ENCODE assay signal across 15 cellular contexts in genomic region chr9:14323969-14324366, GRCh38. TPM values are rescaled to one million over a fixed set of nuclear protein-coding genes. Genes with fewer than 3 reads are reported as not detected.
DNase-seq lines count a peak whose midpoint lies in the region; ATAC-seq and TF ChIP-seq lines count a peak whose summit lies in the region.
"Had no signal": no experiment of that assay in that cellular context is flagged by ENCODE, and none has a peak within 500 bp of the region (broad histone marks: within the 10 kb centered on the region; RNA-seq: fewer than 3 reads in every experiment).

No MANE protein-coding gene starts in this region.

- DNase-seq in activated CD4-positive, alpha-beta memory T cell treated with anti-CD3 and anti-CD28 coated beads, Interleukin-2, amount 10 ng/mL, durations not matched to agents 7 days and 5 days = no peak
- no peak for DNase-seq in activated CD4-positive, alpha-beta memory T cell treated with anti-CD3 and anti-CD28 coated beads for 36 hours
- DNase-seq in PC-3 (no peak), inferior parietal cortex (ENCODE audit: extremely low spot score) (peak; percentile 20), type B pancreatic cell (ENCODE audit: extremely low spot score, unreplicated experiment) (no peak), iPS-NIHi7 (ENCODE audit: extremely low spot score) (no peak), SIG-M5 (lab: John Stamatoyannopoulos, UW) (no peak)
- no peak for DNase-seq in activated CD4-positive, CD25-positive, alpha-beta regulatory T cell treated with anti-CD3 and anti-CD28 coated beads, Interleukin-2, amount 50 U/mL, for 72 hours
- DNase-seq: effector memory CD4-positive, alpha-beta T cell; glutamatergic neuron; H9; NCI-H1105 treated with DMSO at 0.1 percent for 48 hours had no signal

- H3F3A ChIP-seq in PC-3 (ENCODE audit: low read length, unreplicated experiment) = peaks cover 6% of the 10 kb centered on the region

- BruUV-seq in PC-3 (replicated peaks; lab: Mats Ljungman, UMichigan) = no TSS peak

- H3K36me3 Mint-ChIP-seq in activated CD4-positive, alpha-beta memory T cell treated with anti-CD3 and anti-CD28 coated beads, Interleukin-2, amount 10 ng/mL, durations not matched to agents 7 days and 5 days (ENCODE audit: low read depth) = no peaks in the 10 kb centered on the region
- H3K36me3 Mint-ChIP-seq in activated CD4-positive, alpha-beta memory T cell treated with anti-CD3 and anti-CD28 coated beads for 36 hours = no peaks in the 10 kb centered on the region
- no peaks in the 10 kb centered on the region for H3K36me3 Mint-ChIP-seq in type B pancreatic cell

- no peak for ATAC-seq in PC-3
- ATAC-seq: HepG2 had no signal

- H3K27me3 Mint-ChIP-seq in activated CD4-positive, alpha-beta memory T cell treated with anti-CD3 and anti-CD28 coated beads, Interleukin-2, amount 10 ng/mL, durations not matched to agents 7 days and 5 days = peaks cover 56% of the 10 kb centered on the region
- peaks cover 27% of the 10 kb centered on the region for H3K27me3 Mint-ChIP-seq in activated CD4-positive, alpha-beta memory T cell treated with anti-CD3 and anti-CD28 coated beads for 36 hours
- H3K27me3 Mint-ChIP-seq in type B pancreatic cell = peaks cover 5% of the 10 kb centered on the region

- H3K27ac ChIP-seq in PC-3 (ENCODE audit: low read length) = no peak overlapping the region

- H3K27me3 ChIP-seq in PC-3 (ENCODE audit: low read length) = no peaks in the 10 kb centered on the region

- no peaks in the 10 kb centered on the region for H3K9me3 ChIP-seq in PC-3 (ENCODE audit: low read length)

- no peak overlapping the region for H3K4me3 ChIP-seq in PC-3 (ENCODE audit: low read length)
- H3K4me3 ChIP-seq: lung had no signal

- H3K4me2 ChIP-seq in PC-3 (ENCODE audit: low read length) = peak overlapping the region; percentile 97

- no peaks in the 10 kb centered on the region for H3K9me3 Mint-ChIP-seq in activated CD4-positive, alpha-beta memory T cell treated with anti-CD3 and anti-CD28 coated beads, Interleukin-2, amount 10 ng/mL, durations not matched to agents 7 days and 5 days
- no peaks in the 10 kb centered on the region for H3K9me3 Mint-ChIP-seq in activated CD4-positive, alpha-beta memory T cell treated with anti-CD3 and anti-CD28 coated beads for 36 hours
- H3K9me3 Mint-ChIP-seq in type B pancreatic cell = no peaks in the 10 kb centered on the region
- H3K9me3 Mint-ChIP-seq: H9 had no signal

- H3K79me2 ChIP-seq in PC-3 (ENCODE audit: low read length) = peaks cover 22% of the 10 kb centered on the region

- peaks cover 26% of the 10 kb centered on the region for H3K4me1 Mint-ChIP-seq in activated CD4-positive, alpha-beta memory T cell treated with anti-CD3 and anti-CD28 coated beads, Interleukin-2, amount 10 ng/mL, durations not matched to agents 7 days and 5 days
- peaks cover 23% of the 10 kb centered on the region for H3K4me1 Mint-ChIP-seq in activated CD4-positive, alpha-beta memory T cell treated with anti-CD3 and anti-CD28 coated beads for 36 hours (ENCODE audit: low read depth)
- peaks cover 23% of the 10 kb centered on the region for H3K4me1 Mint-ChIP-seq in type B pancreatic cell (ENCODE audit: unreplicated experiment)

- no peaks in the 10 kb centered on the region for H3K9me2 ChIP-seq in PC-3 (replicated peaks; ENCODE audit: low read length)

- H3K36me3 ChIP-seq in PC-3 (ENCODE audit: low read depth, low read length) = no peaks in the 10 kb centered on the region

- H2AFZ ChIP-seq in PC-3 (ENCODE audit: low read length) = no peak overlapping the region

- TF ChIP-seq CTCF in PC-3 (conservative IDR thresholded peaks at IDR 0.05; ENCODE audit: low read depth, low read length) (no peak), type B pancreatic cell (conservative IDR thresholded peaks at IDR 0.05) (no peak)

- CTCF ChIA-PET in activated CD4-positive, alpha-beta memory T cell treated with anti-CD3 and anti-CD28 coated beads, Interleukin-2, amount 10 ng/mL, durations not matched to agents 7 days and 5 days (lab: Charles Lee) = no interaction called here
- CTCF ChIA-PET in activated CD4-positive, alpha-beta memory T cell treated with anti-CD3 and anti-CD28 coated beads for 36 hours (lab: Charles Lee) = interaction anchor here (0.7 kb wide), 1 partner anchor 303 kb away, joined by 3 read pairs; no protein-coding TSS in a partner anchor
- CTCF ChIA-PET in PC-3 (lab: Charles Lee) = no interaction called here

- H3K4me3 Mint-ChIP-seq in activated CD4-positive, alpha-beta memory T cell treated with anti-CD3 and anti-CD28 coated beads, Interleukin-2, amount 10 ng/mL, durations not matched to agents 7 days and 5 days = peak overlapping the region; percentile 28
- no peak overlapping the region for H3K4me3 Mint-ChIP-seq in activated CD4-positive, alpha-beta memory T cell treated with anti-CD3 and anti-CD28 coated beads for 36 hours
- H3K4me3 Mint-ChIP-seq in type B pancreatic cell = peak overlapping the region; percentile 87

- H3K9ac ChIP-seq in PC-3 (ENCODE audit: low read length) = no peak overlapping the region

- H3K27ac Mint-ChIP-seq in activated CD4-positive, alpha-beta memory T cell treated with anti-CD3 and anti-CD28 coated beads, Interleukin-2, amount 10 ng/mL, durations not matched to agents 7 days and 5 days = no peak overlapping the region
- no peak overlapping the region for H3K27ac Mint-ChIP-seq in activated CD4-positive, alpha-beta memory T cell treated with anti-CD3 and anti-CD28 coated beads for 36 hours
- peak overlapping the region; percentile 95 for H3K27ac Mint-ChIP-seq in type B pancreatic cell
- H3K27ac Mint-ChIP-seq: H9 had no signal

- POLR2A ChIA-PET in activated CD4-positive, alpha-beta memory T cell treated with anti-CD3 and anti-CD28 coated beads, Interleukin-2, amount 10 ng/mL, durations not matched to agents 7 days and 5 days (lab: Charles Lee) = no interaction called here
- POLR2A ChIA-PET in activated CD4-positive, alpha-beta memory T cell treated with anti-CD3 and anti-CD28 coated beads for 36 hours (lab: Charles Lee) = no interaction called here
- POLR2A ChIA-PET in PC-3 (lab: Charles Lee; ENCODE audit: unreplicated experiment) = no interaction called here

- H3K4me1 ChIP-seq in PC-3 (ENCODE audit: insufficient read depth, low read length) = peaks cover 51% of the 10 kb centered on the region

- H4K20me1 ChIP-seq in PC-3 (ENCODE audit: low read length) = no peaks in the 10 kb centered on the region

- intact Hi-C loops in activated CD4-positive, alpha-beta memory T cell treated with anti-CD3 and anti-CD28 coated beads for 36 hours (cut with micrococcal nuclease) = loop anchor here (5.0 to 10.0 kb wide), 3 partner anchors 368 to 1191 kb away; partner anchors contain the start of genes PSIP1, TTC39B and ZDHHC21
- intact Hi-C loops in PC-3 (cut with micrococcal nuclease) = loop anchor here (5.0 to 10.0 kb wide), 3 partner anchors 93 to 969 kb away; no protein-coding TSS in a partner anchor

RNA-seq across cellular contexts. Expression of gene NFIB, which starts 10.0 kb away (rescaled TPM):
- not detected for total RNA-seq in activated CD4-positive, alpha-beta memory T cell treated with anti-CD3 and anti-CD28 coated beads, Interleukin-2, amount 10 ng/mL, durations not matched to agents 7 days and 5 days
- not detected for total RNA-seq in activated CD4-positive, alpha-beta memory T cell treated with anti-CD3 and anti-CD28 coated beads for 36 hours
- total RNA-seq in PC-3 (2014; rRNA removed) (18.6 and 25.3 TPM in 2 replicates), type B pancreatic cell (ENCODE audit: low replicate concordance) (62.9 and 76.4 TPM in 2 replicates)
- total RNA-seq: T-helper 2 cell treated with Interferon-gamma antibody and Interleukin-4, amounts not matched to agents 100 ng/mL and 5 ng/mL, for 36 hours had no signal

Comparison
In these comparisons a context has a peak if more than half of its experiments do, and no peak if none do; other contexts are left out.
1. RNA of gene NFIB, which starts 10.0 kb away (total RNA-seq): 62.9 to 76.4 TPM in type B pancreatic cell and 18.6 to 25.3 TPM in PC-3; not detected in activated CD4-positive, alpha-beta memory T cell treated with anti-CD3 and anti-CD28 coated beads for 36 hours and not detected in activated CD4-positive, alpha-beta memory T cell treated with anti-CD3 and anti-CD28 coated beads, Interleukin-2, amount 10 ng/mL, durations not matched to agents 7 days and 5 days; every median in the first group is over 10 times any median in the second.